In genomic region chr9:96441798-96442445, GRCh38 we compare ENCODE assay signal across 8 cellular contexts. TPM values are rescaled to one million over a fixed set of nuclear protein-coding genes. Genes with fewer than 3 reads are reported as not detected.
A peak's percentile ranks its signal among the peaks of the same experiment; 100 is the strongest.
DNase-seq lines count a peak whose midpoint lies in the region; ATAC-seq and TF ChIP-seq lines count a peak whose summit lies in the region.

No MANE protein-coding gene starts in this region.

- no peak overlapping the region for H3K4me3 Mint-ChIP-seq in H9

- no peaks in the 10 kb centered on the region for H3K79me1 ChIP-seq in H9 (ENCODE audit: insufficient read depth, low read depth, low read length, poor library complexity, severe bottlenecking)

- no peaks in the 10 kb centered on the region for H3K36me3 Mint-ChIP-seq in H9 (ENCODE audit: insufficient read depth in 1 of 3, low read depth in 3 of 3)

- no peak overlapping the region for H2BK15ac ChIP-seq in H9 (ENCODE audit: low read depth, low read length)

- ATAC-seq in HG02798 (IDR thresholded peaks at IDR 0.05; ENCODE audit: poor library complexity, unreplicated experiment) (no peak), HG03045 (IDR thresholded peaks at IDR 0.05; ENCODE audit: unreplicated experiment) (no peak), HG02973 (IDR thresholded peaks at IDR 0.05; ENCODE audit: unreplicated experiment) (no peak)

- H3K79me2 ChIP-seq in H9 (ENCODE audit: insufficient read depth, low read length), result no peaks in the 10 kb centered on the region

- no peak overlapping the region for H2BK120ac ChIP-seq in H9 (ENCODE audit: low read depth, low read length, poor library complexity, severe bottlenecking)

- H3K27ac ChIP-seq in H9 (ENCODE audit: insufficient read length, low read depth, low read length), result no peak overlapping the region

- H3T11ph ChIP-seq in H9 (ENCODE audit: low read length), result no peak overlapping the region

- no peak overlapping the region for H3K27ac Mint-ChIP-seq in H9

- H3K23me2 ChIP-seq in H9 (ENCODE audit: insufficient read length, low read depth, low read length, poor library complexity, severe bottlenecking), result no peaks in the 10 kb centered on the region

- H3K56ac ChIP-seq in H9 (ENCODE audit: insufficient read length, low read depth, low read length), result no peak overlapping the region

- no CpG with 5 or more reads among the region's 5 CpGs for WGBS in H9 (ENCODE audit: extremely low coverage, insufficient read length, low lambda C conversion rate)

- H3K4me1 ChIP-seq in H9 (ENCODE audit: insufficient read depth, low read length), result no peaks in the 10 kb centered on the region

- H3K9me3 Mint-ChIP-seq in H9, result no peaks in the 10 kb centered on the region

- H4K91ac ChIP-seq in H9 (ENCODE audit: insufficient read length, low read depth, low read length), result no peak overlapping the region

- no peaks in the 10 kb centered on the region for H3K9me3 ChIP-seq in H9 (ENCODE audit: control insufficient read depth, low read depth, low read length)

- H3K9ac ChIP-seq in H9 (ENCODE audit: extremely low read depth, insufficient read length, low read length), result no peak overlapping the region

- no peak overlapping the region for H3K14ac ChIP-seq in H9 (ENCODE audit: insufficient read depth, low read length)

- no peak overlapping the region for H4K8ac ChIP-seq in H9 (replicated peaks; ENCODE audit: insufficient read length, low read depth, low read length)

- no peak overlapping the region for H2AK5ac ChIP-seq in H9 (ENCODE audit: insufficient read length, low read length)

- H2BK20ac ChIP-seq in H9 (ENCODE audit: low read depth, low read length, poor library complexity, severe bottlenecking), result no peak overlapping the region

- no peaks in the 10 kb centered on the region for H3K27me3 ChIP-seq in H9 (ENCODE audit: insufficient read depth, low read length)

- no peak overlapping the region for H3K18ac ChIP-seq in H9 (ENCODE audit: insufficient read length, low read depth, low read length)

- H3K4me1 Mint-ChIP-seq in H9, result no peaks in the 10 kb centered on the region

- peaks cover 2% of the 10 kb centered on the region; the same call in 1 of the 2 replicates for H3K27me3 Mint-ChIP-seq in H9 (ENCODE audit: low read depth)

- no peak overlapping the region for H3K4ac ChIP-seq in H9 (ENCODE audit: low read depth, low read length)

- H3K4me2 ChIP-seq in H9 (ENCODE audit: insufficient read depth, insufficient read length, low read length), result no peak overlapping the region

- peak; percentile 69 for TF ChIP-seq CTCF in H9 (conservative IDR thresholded peaks at IDR 0.05)

- H2BK5ac ChIP-seq in H9 (ENCODE audit: insufficient read length, low read length), result no peak overlapping the region

- peak; percentile 59 for DNase-seq in CD1c-positive myeloid dendritic cell (ENCODE audit: extremely low spot score)
- no peak for DNase-seq in H9
- peak; percentile 83 for DNase-seq in RKO (ENCODE audit: low spot score)
- peak; percentile 11 for DNase-seq in germinal center (ENCODE audit: low spot score)
- no peak for DNase-seq in epidermal melanocyte (ENCODE audit: insufficient read length, low spot score)

- H4K20me1 ChIP-seq in H9 (ENCODE audit: control insufficient read depth, insufficient read depth, insufficient read length), result no peaks in the 10 kb centered on the region

- H2AFZ ChIP-seq in H9 (ENCODE audit: low read length), result no peak overlapping the region

- H4K5ac ChIP-seq in H9 (ENCODE audit: insufficient read length, low read depth, low read length), result no peak overlapping the region

- no peak overlapping the region for H2BK12ac ChIP-seq in H9 (ENCODE audit: insufficient read length, low read depth, low read length)

- H3K23ac ChIP-seq in H9 (ENCODE audit: insufficient read length, low read depth, low read length), result no peak overlapping the region

RNA-seq across cellular contexts. Expression of gene HABP4, which starts 8.0 kb away (rescaled TPM):
- total RNA-seq in H9 (2021), result 6.8 and 7.5 TPM in 2 replicates

RNA-seq across cellular contexts. Expression of gene ZNF367, which starts 23.8 kb away (rescaled TPM):
- total RNA-seq in H9 (2021), result 9.3 and 10.1 TPM in 2 replicates

RNA-seq across cellular contexts. Expression of gene SLC35D2, which starts 58.4 kb away (rescaled TPM):
- total RNA-seq in H9 (2021), result 17.9 and 19.0 TPM in 2 replicates

Comparison
In these comparisons a context has a peak if more than half of its experiments do, and no peak if none do; other contexts are left out.
1. DNase-seq: peak in CD1c-positive myeloid dendritic cell (single experiment), RKO (single experiment) and germinal center (single experiment); none in H9 (single experiment) and epidermal melanocyte (single experiment).